In the genomic region with DNA sequence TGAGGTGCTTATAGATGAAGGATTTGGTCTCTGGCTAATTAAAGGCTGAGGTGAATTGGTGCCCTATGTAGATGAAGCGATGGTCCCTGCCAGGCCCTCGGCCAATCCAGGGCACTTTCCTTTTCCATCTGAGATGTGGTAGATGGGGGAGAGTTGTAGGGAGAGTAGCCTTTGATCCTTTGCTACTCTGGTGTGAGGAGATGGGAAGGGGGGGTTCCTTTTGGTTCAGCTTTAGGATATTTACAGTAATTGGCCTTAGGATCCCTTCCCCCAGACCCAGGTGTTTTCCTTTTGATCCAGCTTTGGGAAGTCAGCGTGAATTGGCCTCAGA, we compare ENCODE assay signal across 15 cellular contexts. TPM values are rescaled to one million over a fixed set of nuclear protein-coding genes. Genes with fewer than 3 reads are reported as not detected.
A peak's percentile ranks its signal among the peaks of the same experiment; 100 is the strongest.
DNase-seq lines count a peak whose midpoint lies in the region; ATAC-seq and TF ChIP-seq lines count a peak whose summit lies in the region.
"Had no signal": no experiment of that assay in that cellular context is flagged by ENCODE, and none has a peak within 500 bp of the region (broad histone marks: within the 10 kb centered on the region; RNA-seq: fewer than 3 reads in every experiment).

No MANE protein-coding gene starts in this region.

- H3K4me3 Mint-ChIP-seq in osteocyte (ENCODE audit: unreplicated experiment): no peak overlapping the region

- H3K9ac ChIP-seq in KMS-11 (no peak overlapping the region), SU-DHL-6 (ENCODE audit: low read length) (no peak overlapping the region)

- H3K27ac Mint-ChIP-seq in osteocyte (ENCODE audit: unreplicated experiment): no peak overlapping the region

- H3K4me1 ChIP-seq in KMS-11 (ENCODE audit: low read depth, poor library complexity, severe bottlenecking) (peaks cover 4% of the 10 kb centered on the region), neuron (ENCODE audit: insufficient read depth, low read length) (no peaks in the 10 kb centered on the region), body of pancreas (peaks cover 5% of the 10 kb centered on the region)

- H4K20me1 ChIP-seq in KMS-11 (ENCODE audit: insufficient read depth) (no peaks in the 10 kb centered on the region), SU-DHL-6 (ENCODE audit: low read depth, low read length) (no peaks in the 10 kb centered on the region)

- H3K27me3 ChIP-seq in KMS-11 (ENCODE audit: insufficient read depth, low read depth): no peaks in the 10 kb centered on the region
- peaks cover 4% of the 10 kb centered on the region; the same call in 1 of the 2 replicates for H3K27me3 ChIP-seq in SU-DHL-6 (ENCODE audit: low read length)
- H3K27me3 ChIP-seq in neuron (ENCODE audit: insufficient read depth, low read length): peaks cover 5% of the 10 kb centered on the region
- no peaks in the 10 kb centered on the region for H3K27me3 ChIP-seq in body of pancreas
- H3K27me3 ChIP-seq: SJSA1 had no signal

- no peak for TF ChIP-seq POLR2A in body of pancreas (IDR thresholded peaks at IDR 0.05)

- H3K4me3 ChIP-seq in KMS-11 (IDR thresholded peaks at IDR 0.05; ENCODE audit: insufficient read depth, low read depth, low read length) (no peak overlapping the region), SU-DHL-6 (ENCODE audit: insufficient read depth, low read length, poor library complexity, severe bottlenecking) (no peak overlapping the region), neuron (ENCODE audit: low read length) (no peak overlapping the region), body of pancreas (no peak overlapping the region)
- H3K4me3 ChIP-seq: SJSA1 had no signal

- H2AFZ ChIP-seq in KMS-11 (ENCODE audit: low read depth) (peak overlapping the region; percentile 77; the same call in 1 of the 2 replicates), SU-DHL-6 (ENCODE audit: low read depth, low read length, severe bottlenecking) (peak overlapping the region; percentile 90), neuron (ENCODE audit: low read depth, low read length) (peak overlapping the region; percentile 63)

- H3K36me3 ChIP-seq in KMS-11 (ENCODE audit: insufficient read depth): no peaks in the 10 kb centered on the region
- peaks cover 3% of the 10 kb centered on the region; the same call in 1 of the 2 replicates for H3K36me3 ChIP-seq in SU-DHL-6 (ENCODE audit: low read length)
- no peaks in the 10 kb centered on the region for H3K36me3 ChIP-seq in neuron (ENCODE audit: insufficient read depth, low read length)
- H3K36me3 ChIP-seq in body of pancreas (replicated peaks in 1 of 2; ENCODE audit: insufficient read depth in 1 of 2, low read depth in 2 of 2): no peaks in the 10 kb centered on the region
- H3K36me3 ChIP-seq: SJSA1 had no signal

- intact Hi-C loops in posterior cingulate gyrus (cut with DNase I) (no loop called here), body of pancreas (cut with DNase I) (loop anchor here (5.0 kb wide), 1 partner anchor 177 kb away; no protein-coding TSS in a partner anchor)

- no peak overlapping the region for H3K27ac ChIP-seq in KMS-11
- no peak overlapping the region for H3K27ac ChIP-seq in SU-DHL-6 (ENCODE audit: low read depth, low read length)
- no peak overlapping the region for H3K27ac ChIP-seq in body of pancreas
- H3K27ac ChIP-seq: RWPE1, SJSA1 had no signal

- peaks cover 6% of the 10 kb centered on the region for H3K4me1 Mint-ChIP-seq in osteocyte (ENCODE audit: unreplicated experiment)

- WGBS in body of pancreas, 2 donors: 86 to 98% methylated on average over 3 of the region's 3 CpGs

- TF ChIP-seq CTCF in KMS-11 (conservative IDR thresholded peaks at IDR 0.05; ENCODE audit: low read depth, low read length): no peak
- TF ChIP-seq CTCF in SU-DHL-6 (IDR thresholded peaks at IDR 0.05; ENCODE audit: insufficient read depth, low read length, poor library complexity, severe bottlenecking): no peak
- no peak for TF ChIP-seq CTCF in osteocyte (IDR thresholded peaks at IDR 0.05)
- TF ChIP-seq CTCF in body of pancreas (IDR thresholded peaks at IDR 0.05): no peak

- H3K9me2 ChIP-seq in SU-DHL-6 (replicated peaks; ENCODE audit: insufficient read depth, low read length): no peaks in the 10 kb centered on the region

- no peaks in the 10 kb centered on the region for H3F3A ChIP-seq in SU-DHL-6 (ENCODE audit: insufficient read depth)

- DNase-seq in ELF-1 (ENCODE audit: low read depth, low spot score) (peak; percentile 8), posterior cingulate gyrus (no peak), osteocyte (ENCODE audit: extremely low spot score, unreplicated experiment) (no peak), AG20443 (ENCODE audit: low spot score) (no peak), body of pancreas (no peak)
- DNase-seq: ACHN; CD8-positive, alpha-beta T cell; NCI-H1436; NCI-H2081; NCI-H510A treated with DMSO at 0.1 percent for 48 hours had no signal

- H3K9me3 Mint-ChIP-seq in osteocyte (ENCODE audit: unreplicated experiment): no peaks in the 10 kb centered on the region
- H3K9me3 Mint-ChIP-seq: CD8-positive, alpha-beta T cell had no signal

- H3K9me3 ChIP-seq in SU-DHL-6 (ENCODE audit: insufficient read depth, low read length) (peaks cover 9% of the 10 kb centered on the region; the same call in 1 of the 2 replicates), neuron (ENCODE audit: low read length) (peaks cover 5% of the 10 kb centered on the region), body of pancreas (no peaks in the 10 kb centered on the region)
- H3K9me3 ChIP-seq: SJSA1 had no signal

- peaks cover 4% of the 10 kb centered on the region for H3K27me3 Mint-ChIP-seq in osteocyte (ENCODE audit: unreplicated experiment)

- no peaks in the 10 kb centered on the region for H3K36me3 Mint-ChIP-seq in osteocyte (ENCODE audit: unreplicated experiment)
- H3K36me3 Mint-ChIP-seq: CD8-positive, alpha-beta T cell had no signal

- H3K79me2 ChIP-seq in KMS-11 (ENCODE audit: insufficient read depth, low read depth): no peaks in the 10 kb centered on the region
- H3K79me2 ChIP-seq in SU-DHL-6 (ENCODE audit: insufficient read depth, low read length): no peaks in the 10 kb centered on the region

- H3K4me2 ChIP-seq in KMS-11 (no peak overlapping the region), SU-DHL-6 (ENCODE audit: low read depth, low read length, poor library complexity, severe bottlenecking) (no peak overlapping the region)

- ATAC-seq in body of pancreas: no peak
- ATAC-seq: CD8-positive, alpha-beta T cell had no signal

RNA-seq across cellular contexts. Expression of a gene that starts 5.4 kb away (rescaled TPM):
- total RNA-seq in osteocyte (7.4 and 9.9 TPM in 2 replicates), body of pancreas (10 to 100 TPM; 14.3 to 45.8 TPM)

RNA-seq across cellular contexts. Expression of a gene that starts 15.1 kb away (rescaled TPM):
- 7.3 and 8.2 TPM in 2 replicates for total RNA-seq in osteocyte
- 1 to 10 TPM; 4.0 to 7.0 TPM for total RNA-seq in body of pancreas
